In the genomic region with DNA sequence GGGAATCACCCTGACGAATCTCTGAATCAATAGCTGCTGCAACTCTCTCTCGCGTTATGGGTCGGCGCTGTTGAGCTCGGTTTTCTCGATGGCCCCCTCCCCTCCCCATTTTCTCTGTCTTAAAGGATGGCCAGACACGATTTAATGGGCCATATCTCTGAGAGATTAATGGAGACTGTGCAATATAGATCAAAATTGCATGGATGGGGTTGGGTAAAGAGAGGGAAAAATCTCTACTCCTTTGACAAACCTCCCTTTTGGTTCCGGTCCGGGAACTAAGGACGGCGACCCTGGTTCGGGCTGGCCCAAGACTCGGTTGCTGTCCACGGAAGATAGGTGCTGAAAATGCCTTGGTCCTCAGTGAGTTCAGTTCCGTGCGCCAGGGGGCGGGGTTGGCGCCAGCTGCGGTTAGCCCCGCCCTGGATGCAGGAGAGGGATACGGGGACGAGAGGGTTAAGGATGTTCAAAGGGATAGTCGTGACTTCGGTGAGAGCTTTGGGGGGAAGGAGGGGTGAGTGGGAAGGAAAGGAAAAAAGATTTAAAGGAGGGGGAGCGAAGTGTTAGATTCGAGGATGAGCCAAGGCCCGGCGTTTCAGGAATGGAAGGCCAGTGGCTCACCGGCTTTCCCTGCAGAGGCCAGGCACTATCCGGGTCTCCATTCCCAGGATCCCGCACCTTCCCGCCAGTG, we compare ENCODE assay signal across 8 cellular contexts.
DNase-seq lines count a peak whose midpoint lies in the region; ATAC-seq and TF ChIP-seq lines count a peak whose summit lies in the region.

No MANE protein-coding gene starts in this region.

- intact Hi-C loops in dorsolateral prefrontal cortex (cut with DNase I): loop anchor here (10.0 kb wide), 3 partner anchors 228 to 298 kb away; no protein-coding TSS in a partner anchor

- peak; percentile 22 for DNase-seq in activated T-cell treated with anti-CD3 and anti-CD28 coated beads for 48 hours (ENCODE audit: low read depth)
- no peak for DNase-seq in activated T-cell treated with anti-CD3 and anti-CD28 coated beads, Interleukin-2, amount 50 U/mL, for 1 hour
- peak; percentile 51 to 52 for DNase-seq in NCI-H1930 (lab: John Stamatoyannopoulos, UW)
- peak in 4 of 10 donors; percentile 45 to 73 (median 49) for DNase-seq in dorsolateral prefrontal cortex
- DNase-seq in nephron progenitor cell: peak; percentile 84
- DNase-seq in effector memory CD8-positive, alpha-beta T cell: no peak

- H3K9me3 Mint-ChIP-seq in nephron progenitor cell: peaks cover 5% of the 10 kb centered on the region
- H3K9me3 Mint-ChIP-seq in effector memory CD8-positive, alpha-beta T cell: peaks cover 0 to 1% of the 10 kb centered on the region in 2 donors

- H3K27me3 Mint-ChIP-seq in nephron progenitor cell (ENCODE audit: low read depth, poor library complexity): peaks cover 100% of the 10 kb centered on the region
- H3K27me3 Mint-ChIP-seq in effector memory CD8-positive, alpha-beta T cell: peaks cover 83 to 99% of the 10 kb centered on the region in 2 donors

- H3K27me3 ChIP-seq in dorsolateral prefrontal cortex: peaks cover 0 to 98% (median 52%) of the 10 kb centered on the region in 45 donors

- no peaks in the 10 kb centered on the region for H3K36me3 Mint-ChIP-seq in nephron progenitor cell (ENCODE audit: low read depth)
- H3K36me3 Mint-ChIP-seq in effector memory CD8-positive, alpha-beta T cell (ENCODE audit: insufficient read depth): no peaks in the 10 kb centered on the region

- peak overlapping the region; percentile 24 to 77 (median 57) for H3K4me3 ChIP-seq in dorsolateral prefrontal cortex

- no peak overlapping the region for H3K27ac Mint-ChIP-seq in nephron progenitor cell
- H3K27ac Mint-ChIP-seq in effector memory CD8-positive, alpha-beta T cell: no peak overlapping the region

- peak in 38 of 56 donors; percentile 12 to 55 (median 32) for TF ChIP-seq CTCF in dorsolateral prefrontal cortex (IDR thresholded peaks at IDR 0.05 in 54 of 56, conservative IDR thresholded peaks at IDR 0.05 in 2 of 56; ENCODE audit: low read depth in 1 of 56, partially characterized antibody in 56 of 56)
- peak; percentile 20 for TF ChIP-seq CTCF in nephron progenitor cell (IDR thresholded peaks at IDR 0.05)

- no peak for ATAC-seq in effector memory CD8-positive, alpha-beta T cell (replicated peaks)
- no peak for ATAC-seq in GM18517 (IDR thresholded peaks at IDR 0.05; ENCODE audit: unreplicated experiment)
- ATAC-seq in activated CD4-positive, CD25-positive, alpha-beta regulatory T cell treated with anti-CD3 and anti-CD28 coated beads, Interleukin-2, amount 50 U/mL, for 24 hours: no peak

- H3K4me1 Mint-ChIP-seq in nephron progenitor cell: peaks cover 37% of the 10 kb centered on the region
- H3K4me1 Mint-ChIP-seq in effector memory CD8-positive, alpha-beta T cell (ENCODE audit: low read depth in 2 of 2): peaks cover 14 to 27% of the 10 kb centered on the region in 2 donors

- H3K27ac ChIP-seq in dorsolateral prefrontal cortex: peak overlapping the region in 17 of 59 donors; percentile 3 to 71 (median 28)

- peak overlapping the region; percentile 60 for H3K4me3 Mint-ChIP-seq in nephron progenitor cell
- H3K4me3 Mint-ChIP-seq in effector memory CD8-positive, alpha-beta T cell: peak overlapping the region in 1 of 2 donors; percentile 20

Comparison
In these comparisons a context has a peak if more than half of its experiments do, and no peak if none do; other contexts are left out.
1. DNase-seq: peak in activated T-cell treated with anti-CD3 and anti-CD28 coated beads for 48 hours (single experiment), NCI-H1930 (2 of 2) and nephron progenitor cell (single experiment); none in activated T-cell treated with anti-CD3 and anti-CD28 coated beads, Interleukin-2, amount 50 U/mL, for 1 hour (single experiment) and effector memory CD8-positive, alpha-beta T cell (0 of 3).